8 cellular contexts compared by ENCODE assay signal in the genomic region with DNA sequence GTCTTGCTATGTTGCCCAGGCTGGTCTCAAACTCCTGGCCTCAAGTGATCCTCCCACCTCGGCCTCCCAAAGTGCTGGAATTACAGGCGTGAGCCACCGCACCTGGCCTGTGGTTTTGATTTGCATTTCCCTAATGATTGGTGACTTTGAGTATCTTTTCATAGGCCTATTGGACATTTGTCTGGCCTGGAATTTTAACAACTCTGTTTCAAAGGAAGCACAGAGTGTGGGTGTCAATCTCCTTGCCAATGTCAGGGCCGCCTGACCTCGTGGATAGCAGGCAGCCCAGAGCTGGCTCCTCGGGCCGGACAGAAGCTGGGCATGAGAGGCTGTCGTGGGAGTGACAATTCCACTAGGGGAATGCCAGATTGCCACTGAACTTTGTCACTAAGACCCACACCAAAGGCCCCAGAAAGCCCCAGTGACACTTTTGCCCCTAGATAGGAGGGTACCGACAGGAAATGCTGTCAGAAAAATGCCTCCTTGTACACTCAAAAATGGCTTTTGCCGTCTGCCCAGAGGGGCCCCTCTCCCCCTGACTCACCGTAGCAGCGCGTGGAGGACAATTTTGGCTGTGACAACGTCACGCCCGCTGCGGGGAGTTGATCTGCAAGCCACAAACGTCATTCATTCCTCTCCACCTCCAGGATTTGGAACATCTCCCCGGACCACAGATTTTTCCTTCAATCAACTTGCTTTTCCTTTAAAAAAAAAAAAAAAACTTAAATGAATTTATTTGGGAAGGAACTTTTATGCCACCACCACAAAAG. TPM values are rescaled to one million over a fixed set of nuclear protein-coding genes. Genes with fewer than 3 reads are reported as not detected.
DNase-seq lines count a peak whose midpoint lies in the region; ATAC-seq and TF ChIP-seq lines count a peak whose summit lies in the region.

No MANE protein-coding gene starts in this region.

- H3K4me3 Mint-ChIP-seq in chondrocyte (ENCODE audit: unreplicated experiment) (no peak overlapping the region), WTC11 (no peak overlapping the region)

- intact Hi-C loops in PC-9 (cut with micrococcal nuclease; ENCODE audit: unreplicated experiment): no loop called here

- peak; percentile 47 for TF ChIP-seq POLR2A in GM18505 (IDR thresholded peaks at IDR 0.05; ENCODE audit: borderline replicate concordance, extremely low read depth, insufficient read depth, insufficient read length)

- POLR2A ChIA-PET in WTC11 (lab: Charles Lee): no interaction called here
- POLR2A ChIA-PET in PC-9 (lab: Charles Lee; ENCODE audit: unreplicated experiment): interaction anchor here (0.6 kb wide), 1 partner anchor 1467 kb away, joined by 3 read pairs; no protein-coding TSS in a partner anchor

- H3K4me3 ChIP-seq in skeletal muscle tissue (ENCODE audit: low read length in 3 of 3): no peak overlapping the region
- no peak overlapping the region for H3K4me3 ChIP-seq in PC-9

- H3K9ac ChIP-seq in skeletal muscle tissue (ENCODE audit: low read depth in 1 of 3, low read length in 3 of 3): peak overlapping the region; percentile 2 to 50 (median 10)

- no peaks in the 10 kb centered on the region for H3K27me3 Mint-ChIP-seq in chondrocyte (ENCODE audit: low read depth)
- no peaks in the 10 kb centered on the region; the same call in 1 of the 2 replicates for H3K27me3 Mint-ChIP-seq in WTC11 (ENCODE audit: low read depth)

- no peaks in the 10 kb centered on the region for H3K79me2 ChIP-seq in PC-9 (ENCODE audit: low read depth)

- peak overlapping the region; percentile 55 for H3K27ac Mint-ChIP-seq in chondrocyte (ENCODE audit: unreplicated experiment)
- H3K27ac Mint-ChIP-seq in WTC11: no peak overlapping the region

- H4K20me1 ChIP-seq in PC-9 (ENCODE audit: insufficient read depth): no peaks in the 10 kb centered on the region

- H3K9me3 ChIP-seq in skeletal muscle tissue (ENCODE audit: control insufficient read depth in 3 of 3, low read length in 3 of 3): peaks cover 0 to 3% (median 0%) of the 10 kb centered on the region in 3 donors
- H3K9me3 ChIP-seq in PC-9 (ENCODE audit: insufficient read depth, low read depth): no peaks in the 10 kb centered on the region

- H3K9me3 Mint-ChIP-seq in chondrocyte (ENCODE audit: low read depth) (no peaks in the 10 kb centered on the region), WTC11 (peaks cover 3% of the 10 kb centered on the region; the same call in 1 of the 2 replicates)

- CTCF ChIA-PET in WTC11 (lab: Charles Lee) (interaction anchor here (0.7 to 1.2 kb wide), 3 partner anchors 111 to 233 kb away, joined by 4 to 9 read pairs (median 5); partner anchors contain the start of gene ASF1B), PC-9 (lab: Charles Lee) (no interaction called here)

- no TSS peak for BruUV-seq in PC-9 (replicated peaks; lab: Mats Ljungman, UMichigan)

- H3K36me3 Mint-ChIP-seq in chondrocyte (ENCODE audit: low read depth) (no peaks in the 10 kb centered on the region), WTC11 (no peaks in the 10 kb centered on the region)

- no peak overlapping the region for H3K4me2 ChIP-seq in PC-9

- TF ChIP-seq CTCF in chondrocyte (IDR thresholded peaks at IDR 0.05) (no peak), WTC11 (IDR thresholded peaks at IDR 0.05) (no peak), PC-9 (conservative IDR thresholded peaks at IDR 0.05) (no peak)

- peak overlapping the region; percentile 58 for H3K27ac ChIP-seq in skeletal muscle tissue (ENCODE audit: low read depth, low read length)
- no peak overlapping the region for H3K27ac ChIP-seq in PC-9

- ATAC-seq in GM18505 (IDR thresholded peaks at IDR 0.05; ENCODE audit: unreplicated experiment) (no peak), WTC11 (no peak)

- no peaks in the 10 kb centered on the region for H3K36me3 ChIP-seq in skeletal muscle tissue (ENCODE audit: control insufficient read depth in 3 of 3, insufficient read depth in 3 of 3, low read length in 3 of 3)
- H3K36me3 ChIP-seq in PC-9 (ENCODE audit: low read depth): no peaks in the 10 kb centered on the region

- H3F3A ChIP-seq in PC-9 (ENCODE audit: insufficient read depth, low read depth): peaks cover 12% of the 10 kb centered on the region; the same call in 1 of the 2 replicates

- peaks cover 0 to 10% (median 9%) of the 10 kb centered on the region in 3 donors for H3K4me1 ChIP-seq in skeletal muscle tissue (ENCODE audit: control insufficient read depth in 3 of 3, insufficient read depth in 3 of 3, low read length in 3 of 3)
- peaks cover 8% of the 10 kb centered on the region; the same call in 1 of the 2 replicates for H3K4me1 ChIP-seq in PC-9 (replicated peaks; ENCODE audit: insufficient read depth)

- no peak overlapping the region for H2AFZ ChIP-seq in PC-9

- H3K27me3 ChIP-seq in skeletal muscle tissue (ENCODE audit: control insufficient read depth in 3 of 3, insufficient read depth in 3 of 3, low read length in 3 of 3) (no peaks in the 10 kb centered on the region), PC-9 (ENCODE audit: insufficient read depth, low read depth) (no peaks in the 10 kb centered on the region)

- H3K4me1 Mint-ChIP-seq in chondrocyte (ENCODE audit: low read depth) (peaks cover 15% of the 10 kb centered on the region), WTC11 (peaks cover 13% of the 10 kb centered on the region)

- H3K9me2 ChIP-seq in PC-9 (ENCODE audit: insufficient read depth): no peaks in the 10 kb centered on the region

- peak; percentile 72 for DNase-seq in activated CD4-positive, CD25-positive, alpha-beta regulatory T cell treated with anti-CD3 and anti-CD28 coated beads, Interleukin-2, amount 50 U/mL, for 72 hours
- no peak for DNase-seq in chondrocyte (ENCODE audit: low spot score)
- no peak for DNase-seq in NCI-H2081 (lab: John Stamatoyannopoulos, UW)
- no peak for DNase-seq in WTC11 (ENCODE audit: low spot score)
- no peak for DNase-seq in cerebellar nuclear complex (lab: John Stamatoyannopoulos, UW)
- DNase-seq in PC-9: no peak

TF ChIP-seq in WTC11, 78 proteins besides CTCF, POLR2A, EP300 and RAD21:
- TF ChIP-seq CREM (CRISPR knock-in tag; IDR thresholded peaks at IDR 0.05): no peak
- no peak for TF ChIP-seq NFATC4 (CRISPR knock-in tag; IDR thresholded peaks at IDR 0.05)
- TF ChIP-seq SOX15 (CRISPR knock-in tag; IDR thresholded peaks at IDR 0.05): no peak
- TF ChIP-seq ZNF532 (CRISPR knock-in tag; IDR thresholded peaks at IDR 0.05; ENCODE audit: borderline replicate concordance): no peak
- no peak for TF ChIP-seq E2F5 (CRISPR knock-in tag; IDR thresholded peaks at IDR 0.05)
- no peak for TF ChIP-seq FOXJ3 (CRISPR knock-in tag; IDR thresholded peaks at IDR 0.05; ENCODE audit: borderline replicate concordance)
- TF ChIP-seq HMGA2 (CRISPR knock-in tag; IDR thresholded peaks at IDR 0.05): no peak
- no peak for TF ChIP-seq ZNF423 (CRISPR knock-in tag; IDR thresholded peaks at IDR 0.05)

RNA-seq across cellular contexts. Expression of gene ADGRE5, which starts 11.7 kb away (rescaled TPM):
- total RNA-seq in chondrocyte (1.8 to 12.7 TPM (median 10.7 TPM) in 3 replicates), skeletal muscle tissue (32.4 TPM), WTC11 (2021) (3.2 to 4.0 TPM (median 3.9 TPM) in 3 replicates), PC-9 (2021) (61.1 and 68.2 TPM in 2 replicates)

RNA-seq across cellular contexts. Expression of gene DDX39A, which starts 49.6 kb away (rescaled TPM):
- total RNA-seq in chondrocyte (51.4 to 58.5 TPM (median 51.8 TPM) in 3 replicates), skeletal muscle tissue (24.5 TPM), WTC11 (2021) (103 to 136 TPM (median 105 TPM) in 3 replicates), PC-9 (2021) (66.5 and 67.4 TPM in 2 replicates)
